In the genomic region with DNA sequence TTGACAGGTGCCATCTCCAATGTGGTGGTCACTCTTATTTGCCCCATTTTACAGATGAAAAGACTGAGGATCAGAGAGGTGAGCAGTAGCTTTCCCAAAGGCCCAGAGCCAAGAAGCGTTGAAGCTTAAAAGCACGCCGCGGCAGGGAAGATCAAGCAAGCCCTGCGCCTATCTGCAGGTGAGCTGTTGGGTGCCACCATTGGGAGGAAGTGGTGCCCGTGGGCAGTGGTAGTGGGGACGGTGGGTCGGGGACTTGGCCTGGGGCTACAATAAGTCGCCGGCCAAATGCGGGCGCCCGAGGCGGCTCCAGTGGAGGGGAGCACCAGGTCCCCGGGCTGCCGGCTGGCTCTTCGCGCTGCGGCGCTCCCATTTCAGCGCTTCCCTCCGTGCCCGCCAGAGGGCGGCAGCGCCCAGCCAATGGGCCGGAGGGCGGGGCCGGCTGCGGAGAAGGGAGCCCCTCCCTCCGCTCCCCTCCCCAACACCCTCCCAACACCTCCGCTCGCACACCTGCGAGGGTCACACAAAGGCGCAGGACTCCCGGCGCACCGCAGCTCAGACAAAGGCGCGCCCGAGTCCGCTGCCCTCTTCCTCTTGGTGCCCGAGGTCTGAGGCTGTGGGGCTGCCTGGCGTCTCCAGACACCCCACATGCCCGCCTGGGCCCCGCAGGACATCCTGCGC, we compare ENCODE assay signal across 9 cellular contexts. TPM values are rescaled to one million over a fixed set of nuclear protein-coding genes. Genes with fewer than 3 reads are reported as not detected.
DNase-seq lines count a peak whose midpoint lies in the region; ATAC-seq, FAIRE-seq and TF ChIP-seq lines count a peak whose summit lies in the region.
"Had no signal": no experiment of that assay in that cellular context is flagged by ENCODE, and none has a peak within 500 bp of the region (broad histone marks: within the 10 kb centered on the region; RNA-seq: fewer than 3 reads in every experiment).

No MANE protein-coding gene starts in this region.

- intact Hi-C loops in lower leg skin (cut with DNase I; ENCODE audit: low total_unique reads), result loop anchor here (10.0 kb wide), 1 partner anchor 102 kb away; no protein-coding TSS in a partner anchor

- peaks cover 17% of the 10 kb centered on the region for H3F3A ChIP-seq in DOHH2 (ENCODE audit: control insufficient read depth, insufficient read depth)

- H3K79me2 ChIP-seq in DOHH2 (ENCODE audit: control insufficient read depth, low read length), result peaks cover 50% of the 10 kb centered on the region

- H3K4me1 ChIP-seq in DOHH2 (ENCODE audit: control insufficient read depth, low read length), result peaks cover 70% of the 10 kb centered on the region

- H3K27ac ChIP-seq in DOHH2 (ENCODE audit: low read depth, low read length), result peak overlapping the region; percentile 98
- peak overlapping the region in 1 of 2 donors; percentile 2 for H3K27ac ChIP-seq in coronary artery

- no peaks in the 10 kb centered on the region for H3K9me3 ChIP-seq in DOHH2 (ENCODE audit: control insufficient read depth, insufficient read depth, low read length)

- FAIRE-seq in RCC 7860 (lab: Jason Lieb, UNC), result no peak
- FAIRE-seq: islet of Langerhans had no signal

- peak; percentile 45 for ATAC-seq in HG02885 (IDR thresholded peaks at IDR 0.05; ENCODE audit: poor library complexity, unreplicated experiment)

- no peaks in the 10 kb centered on the region for H4K20me1 ChIP-seq in DOHH2 (ENCODE audit: control insufficient read depth, insufficient read depth, low read depth, low read length)

- H3K27me3 ChIP-seq in DOHH2 (ENCODE audit: control insufficient read depth, low read length), result no peaks in the 10 kb centered on the region

- DNase-seq in NCI-H345 treated with DMSO at 0.1 percent for 48 hours (lab: John Stamatoyannopoulos, UW; ENCODE audit: unreplicated experiment) (peak; percentile 25), coronary artery (ENCODE audit: low spot score) (no peak), lower leg skin (ENCODE audit: low spot score in 2 of 2) (peak; percentile 27 to 92), RCC 7860 (ENCODE audit: low spot score) (no peak)
- DNase-seq in activated CD4-positive, alpha-beta T cell treated with anti-CD3 and anti-CD28 coated beads for 48 hours, result peak; percentile 87
- peak; percentile 72 to 85 for DNase-seq in stimulated activated CD4-positive, alpha-beta T cell treated with anti-CD3 and anti-CD28 coated beads, Interleukin-4, amount 100 ng/mL, for 48 hours (ENCODE audit: low read depth in 2 of 2)

- TF ChIP-seq CTCF in DOHH2 (IDR thresholded peaks at IDR 0.05; ENCODE audit: low read depth, low read length, poor library complexity, severe bottlenecking) (peak; percentile 86), coronary artery (IDR thresholded peaks at IDR 0.05) (peak; percentile 96), lower leg skin (IDR thresholded peaks at IDR 0.05) (no peak)

- H3K36me3 ChIP-seq in DOHH2 (ENCODE audit: control insufficient read depth, low read length), result peaks cover 42% of the 10 kb centered on the region

- TF ChIP-seq POLR2A in lower leg skin (IDR thresholded peaks at IDR 0.05), result no peak

- H3K4me3 ChIP-seq in DOHH2 (ENCODE audit: low read length) (peak overlapping the region; percentile 82), coronary artery (peak overlapping the region; percentile 63), lower leg skin (ENCODE audit: low read depth, poor library complexity, severe bottlenecking) (no peak overlapping the region)

- WGBS in lower leg skin, 2 donors, result 2 to 6% methylated on average over 9 to 22 of the region's 46 CpGs

- peak overlapping the region; percentile 87 for H3K4me2 ChIP-seq in DOHH2 (ENCODE audit: low read length)

- no peaks in the 10 kb centered on the region for H3K9me2 ChIP-seq in DOHH2 (replicated peaks; ENCODE audit: control insufficient read depth, low read length)

RNA-seq across cellular contexts. Expression of gene POU2F2, which starts 0.7 kb away (rescaled TPM):
- 1 to 10 TPM in 2 of 4 donors, under 1 TPM in 2; 0.67 to 3.8 (median 1.0) TPM for total RNA-seq in lower leg skin

RNA-seq across cellular contexts. Expression of gene ZNF574, which starts 57.0 kb away (rescaled TPM):
- total RNA-seq in lower leg skin, result 10 to 100 TPM; 28.4 to 52.1 (median 30.8) TPM

Comparison
In these comparisons a context has a peak if more than half of its experiments do, and no peak if none do; other contexts are left out.
1. CTCF ChIP-seq: peak in DOHH2 (single experiment) and coronary artery (single experiment); none in lower leg skin (0 of 3).
2. DNase-seq: peak in NCI-H345 treated with DMSO at 0.1 percent for 48 hours (single experiment), activated CD4-positive, alpha-beta T cell treated with anti-CD3 and anti-CD28 coated beads for 48 hours (single experiment), lower leg skin (2 of 2) and stimulated activated CD4-positive, alpha-beta T cell treated with anti-CD3 and anti-CD28 coated beads, Interleukin-4, amount 100 ng/mL, for 48 hours (2 of 2); none in coronary artery (single experiment) and RCC 7860 (single experiment).